1 cellular context compared by ENCODE assay signal in the genomic region with DNA sequence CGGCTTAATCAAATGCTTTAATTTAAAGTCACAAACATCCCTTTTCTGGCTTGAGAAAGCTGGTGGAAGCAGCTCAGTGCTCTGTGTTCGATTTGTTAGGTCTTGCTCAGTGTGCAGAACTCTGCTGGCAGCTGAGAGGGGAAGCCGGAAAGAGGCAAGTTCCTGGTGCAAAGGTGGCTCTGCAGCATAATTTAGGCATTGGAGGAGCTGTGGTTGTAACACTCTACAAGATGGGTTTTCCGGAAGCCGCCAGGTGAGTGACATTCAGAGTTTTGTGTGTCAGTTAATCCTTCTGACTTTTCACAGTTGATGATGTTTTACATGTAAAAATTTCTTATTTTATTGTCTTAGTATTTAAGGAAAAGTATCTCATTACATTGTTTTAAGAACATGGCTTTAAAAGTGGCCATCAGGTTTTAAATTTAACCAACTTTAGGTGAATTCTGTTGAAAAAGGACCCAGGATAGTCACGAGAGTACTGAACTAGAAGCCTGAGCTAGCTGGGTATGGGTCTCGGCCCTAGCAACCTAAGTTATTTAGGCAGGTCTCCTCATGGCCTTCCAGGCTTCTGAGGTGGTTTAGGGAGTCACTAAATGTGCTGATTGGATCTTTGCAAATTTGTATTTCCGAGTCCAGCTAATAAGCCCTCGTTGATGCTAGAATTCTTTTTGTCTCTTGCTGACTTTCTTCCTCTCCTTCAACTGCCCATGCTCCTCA.
TF ChIP-seq lines count a peak whose summit lies in the region.

No MANE protein-coding gene starts in this region.

TF ChIP-seq in HepG2, 621 proteins besides CTCF, POLR2A, EP300 and RAD21 (continued from another document and continues in another):
- TF ChIP-seq, protein P1, sequence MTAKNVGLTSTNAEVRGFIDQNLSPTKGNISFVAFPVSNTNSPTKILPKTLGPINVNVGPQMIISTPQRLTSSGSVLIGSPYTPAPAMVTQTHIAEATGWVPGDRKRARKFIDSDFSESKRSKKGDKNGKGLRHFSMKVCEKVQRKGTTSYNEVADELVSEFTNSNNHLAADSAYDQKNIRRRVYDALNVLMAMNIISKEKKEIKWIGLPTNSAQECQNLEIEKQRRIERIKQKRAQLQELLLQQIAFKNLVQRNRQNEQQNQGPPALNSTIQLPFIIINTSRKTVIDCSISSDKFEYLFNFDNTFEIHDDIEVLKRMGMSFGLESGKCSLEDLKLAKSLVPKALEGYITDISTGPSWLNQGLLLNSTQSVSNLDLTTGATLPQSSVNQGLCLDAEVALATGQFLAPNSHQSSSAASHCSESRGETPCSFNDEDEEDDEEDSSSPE (CRISPR knock-in tag; IDR thresholded peaks at IDR 0.05): peak; percentile 55; the same call in 1 of the 2 replicates
- TF ChIP-seq POLR2AphosphoS2 (IDR thresholded peaks at IDR 0.05; ENCODE audit: low read depth, low read length) (peak; percentile 96), FIP1L1 (IDR thresholded peaks at IDR 0.05; ENCODE audit: borderline replicate concordance, insufficient read depth, low read depth, low read length) (no peak), TFAP4 (IDR thresholded peaks at IDR 0.05; ENCODE audit: borderline replicate concordance, low read depth) (peak; percentile 94), ZFX (CRISPR knock-in tag; IDR thresholded peaks at IDR 0.05; ENCODE audit: low read depth) (peak; percentile 37; the same call in 1 of the 2 replicates), SP1 (IDR thresholded peaks at IDR 0.05) (no peak), SP1 (CRISPR knock-in tag; IDR thresholded peaks at IDR 0.05) (peak; percentile 32; the same call in 1 of the 2 replicates), ZNF432 (CRISPR knock-in tag; IDR thresholded peaks at IDR 0.05; ENCODE audit: borderline replicate concordance) (no peak), AKAP8 (CRISPR knock-in tag; IDR thresholded peaks at IDR 0.05) (no peak), CREB1 (IDR thresholded peaks at IDR 0.05) (no peak), CREB1 (CRISPR knock-in tag; IDR thresholded peaks at IDR 0.05) (peak; percentile 87), GLI4 (CRISPR knock-in tag; IDR thresholded peaks at IDR 0.05; ENCODE audit: borderline replicate concordance) (no peak), MYC (CRISPR knock-in tag; IDR thresholded peaks at IDR 0.05; ENCODE audit: borderline replicate concordance) (peak; percentile 23; the same call in 1 of the 2 replicates), ZNF326 (CRISPR knock-in tag; IDR thresholded peaks at IDR 0.05; ENCODE audit: borderline replicate concordance) (no peak), TAF1 (CRISPR knock-in tag; IDR thresholded peaks at IDR 0.05) (peak; percentile 62), THYN1 (CRISPR knock-in tag; IDR thresholded peaks at IDR 0.05; ENCODE audit: borderline replicate concordance, low read depth) (0 out of 2 replicates have a peak, but pooled peaks have one; percentile 62), LCORL (IDR thresholded peaks at IDR 0.05) (peak; percentile 61), LCORL (CRISPR knock-in tag; IDR thresholded peaks at IDR 0.05) (peak; percentile 58; the same call in 1 of the 2 replicates), SIX1 (CRISPR knock-in tag; IDR thresholded peaks at IDR 0.05; ENCODE audit: borderline replicate concordance) (0 out of 2 replicates have a peak, but pooled peaks have one; percentile 21), ZNF629 (CRISPR knock-in tag; conservative IDR thresholded peaks at IDR 0.05) (peak; percentile 83), ETS1 (CRISPR knock-in tag; IDR thresholded peaks at IDR 0.05) (no peak), MAFK (conservative IDR thresholded peaks at IDR 0.05 in 1 of 2, IDR thresholded peaks at IDR 0.05 in 1 of 2; ENCODE audit: low read length in 2 of 2) (peak; percentile 48 to 53), ZNF44 (CRISPR knock-in tag; IDR thresholded peaks at IDR 0.05) (0 out of 2 replicates have a peak, but pooled peaks have one; percentile 39), SYNCRIP (IDR thresholded peaks at IDR 0.05; ENCODE audit: insufficient read depth, low read depth, low read length) (no peak), SMAD1 (CRISPR knock-in tag; IDR thresholded peaks at IDR 0.05; ENCODE audit: borderline replicate concordance, low read depth) (no peak), ZNF660 (CRISPR knock-in tag; IDR thresholded peaks at IDR 0.05; ENCODE audit: borderline replicate concordance, low read depth) (no peak), BCL6 (CRISPR knock-in tag; IDR thresholded peaks at IDR 0.05) (peak; percentile 43), FOXK1 (CRISPR knock-in tag; IDR thresholded peaks at IDR 0.05; ENCODE audit: borderline replicate concordance, low read depth) (0 out of 2 replicates have a peak, but pooled peaks have one; percentile 45), GMEB1 (CRISPR knock-in tag; IDR thresholded peaks at IDR 0.05; ENCODE audit: borderline replicate concordance) (peak; percentile 29; the same call in 1 of the 2 replicates), MED13 (CRISPR knock-in tag; IDR thresholded peaks at IDR 0.05) (no peak), DNMT3B (CRISPR knock-in tag; conservative IDR thresholded peaks at IDR 0.05) (no peak), ZNF350 (CRISPR knock-in tag; IDR thresholded peaks at IDR 0.05; ENCODE audit: borderline replicate concordance, low read depth) (0 out of 2 replicates have a peak, but pooled peaks have one; percentile 20), TBL1XR1 (IDR thresholded peaks at IDR 0.05; ENCODE audit: borderline replicate concordance, low read length, partially characterized antibody) (no peak), CBX1 (IDR thresholded peaks at IDR 0.05; ENCODE audit: low read depth) (no peak), HMG20A (CRISPR knock-in tag; IDR thresholded peaks at IDR 0.05; ENCODE audit: borderline replicate concordance) (peak; percentile 38; the same call in 1 of the 2 replicates), KMT2B (CRISPR knock-in tag; IDR thresholded peaks at IDR 0.05) (peak; percentile 91; the same call in 1 of the 2 replicates), FOXP1 (IDR thresholded peaks at IDR 0.05) (no peak), FOXP1 (CRISPR knock-in tag; IDR thresholded peaks at IDR 0.05) (0 out of 2 replicates have a peak, but pooled peaks have one; percentile 29), ZNF704 (CRISPR knock-in tag; IDR thresholded peaks at IDR 0.05; ENCODE audit: borderline replicate concordance) (no peak), JUNB (CRISPR knock-in tag; IDR thresholded peaks at IDR 0.05; ENCODE audit: borderline replicate concordance) (no peak), HDAC1 (CRISPR knock-in tag; IDR thresholded peaks at IDR 0.05) (peak; percentile 87), ZNF788 (CRISPR knock-in tag; IDR thresholded peaks at IDR 0.05; ENCODE audit: borderline replicate concordance) (peak; percentile 61; the same call in 1 of the 2 replicates), HMGXB4 (CRISPR knock-in tag; IDR thresholded peaks at IDR 0.05; ENCODE audit: borderline replicate concordance in 1 of 2, low read depth in 1 of 2) (peak in 1 of 2 experiments; percentile 50; a peak in 1 of 4 replicates), TBX2 (CRISPR knock-in tag; IDR thresholded peaks at IDR 0.05; ENCODE audit: borderline replicate concordance) (peak; percentile 73; the same call in 1 of the 2 replicates)
- TF ChIP-seq, protein P2, sequence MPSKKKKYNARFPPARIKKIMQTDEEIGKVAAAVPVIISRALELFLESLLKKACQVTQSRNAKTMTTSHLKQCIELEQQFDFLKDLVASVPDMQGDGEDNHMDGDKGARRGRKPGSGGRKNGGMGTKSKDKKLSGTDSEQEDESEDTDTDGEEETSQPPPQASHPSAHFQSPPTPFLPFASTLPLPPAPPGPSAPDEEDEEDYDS (CRISPR knock-in tag; IDR thresholded peaks at IDR 0.05): peak; percentile 70
- TF ChIP-seq, protein P3, sequence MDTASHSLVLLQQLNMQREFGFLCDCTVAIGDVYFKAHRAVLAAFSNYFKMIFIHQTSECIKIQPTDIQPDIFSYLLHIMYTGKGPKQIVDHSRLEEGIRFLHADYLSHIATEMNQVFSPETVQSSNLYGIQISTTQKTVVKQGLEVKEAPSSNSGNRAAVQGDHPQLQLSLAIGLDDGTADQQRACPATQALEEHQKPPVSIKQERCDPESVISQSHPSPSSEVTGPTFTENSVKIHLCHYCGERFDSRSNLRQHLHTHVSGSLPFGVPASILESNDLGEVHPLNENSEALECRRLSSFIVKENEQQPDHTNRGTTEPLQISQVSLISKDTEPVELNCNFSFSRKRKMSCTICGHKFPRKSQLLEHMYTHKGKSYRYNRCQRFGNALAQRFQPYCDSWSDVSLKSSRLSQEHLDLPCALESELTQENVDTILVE (CRISPR knock-in tag; IDR thresholded peaks at IDR 0.05): peak; percentile 66; the same call in 1 of the 2 replicates
- TF ChIP-seq, protein P4, sequence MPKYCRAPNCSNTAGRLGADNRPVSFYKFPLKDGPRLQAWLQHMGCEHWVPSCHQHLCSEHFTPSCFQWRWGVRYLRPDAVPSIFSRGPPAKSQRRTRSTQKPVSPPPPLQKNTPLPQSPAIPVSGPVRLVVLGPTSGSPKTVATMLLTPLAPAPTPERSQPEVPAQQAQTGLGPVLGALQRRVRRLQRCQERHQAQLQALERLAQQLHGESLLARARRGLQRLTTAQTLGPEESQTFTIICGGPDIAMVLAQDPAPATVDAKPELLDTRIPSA (CRISPR knock-in tag; IDR thresholded peaks at IDR 0.05; ENCODE audit: borderline replicate concordance): no peak
- TF ChIP-seq, protein P5, sequence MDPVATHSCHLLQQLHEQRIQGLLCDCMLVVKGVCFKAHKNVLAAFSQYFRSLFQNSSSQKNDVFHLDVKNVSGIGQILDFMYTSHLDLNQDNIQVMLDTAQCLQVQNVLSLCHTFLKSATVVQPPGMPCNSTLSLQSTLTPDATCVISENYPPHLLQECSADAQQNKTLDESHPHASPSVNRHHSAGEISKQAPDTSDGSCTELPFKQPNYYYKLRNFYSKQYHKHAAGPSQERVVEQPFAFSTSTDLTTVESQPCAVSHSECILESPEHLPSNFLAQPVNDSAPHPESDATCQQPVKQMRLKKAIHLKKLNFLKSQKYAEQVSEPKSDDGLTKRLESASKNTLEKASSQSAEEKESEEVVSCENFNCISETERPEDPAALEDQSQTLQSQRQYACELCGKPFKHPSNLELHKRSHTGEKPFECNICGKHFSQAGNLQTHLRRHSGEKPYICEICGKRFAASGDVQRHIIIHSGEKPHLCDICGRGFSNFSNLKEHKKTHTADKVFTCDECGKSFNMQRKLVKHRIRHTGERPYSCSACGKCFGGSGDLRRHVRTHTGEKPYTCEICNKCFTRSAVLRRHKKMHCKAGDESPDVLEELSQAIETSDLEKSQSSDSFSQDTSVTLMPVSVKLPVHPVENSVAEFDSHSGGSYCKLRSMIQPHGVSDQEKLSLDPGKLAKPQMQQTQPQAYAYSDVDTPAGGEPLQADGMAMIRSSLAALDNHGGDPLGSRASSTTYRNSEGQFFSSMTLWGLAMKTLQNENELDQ (CRISPR knock-in tag; IDR thresholded peaks at IDR 0.05; ENCODE audit: borderline replicate concordance): peak; percentile 57; the same call in 1 of the 2 replicates
- TF ChIP-seq, protein P6, sequence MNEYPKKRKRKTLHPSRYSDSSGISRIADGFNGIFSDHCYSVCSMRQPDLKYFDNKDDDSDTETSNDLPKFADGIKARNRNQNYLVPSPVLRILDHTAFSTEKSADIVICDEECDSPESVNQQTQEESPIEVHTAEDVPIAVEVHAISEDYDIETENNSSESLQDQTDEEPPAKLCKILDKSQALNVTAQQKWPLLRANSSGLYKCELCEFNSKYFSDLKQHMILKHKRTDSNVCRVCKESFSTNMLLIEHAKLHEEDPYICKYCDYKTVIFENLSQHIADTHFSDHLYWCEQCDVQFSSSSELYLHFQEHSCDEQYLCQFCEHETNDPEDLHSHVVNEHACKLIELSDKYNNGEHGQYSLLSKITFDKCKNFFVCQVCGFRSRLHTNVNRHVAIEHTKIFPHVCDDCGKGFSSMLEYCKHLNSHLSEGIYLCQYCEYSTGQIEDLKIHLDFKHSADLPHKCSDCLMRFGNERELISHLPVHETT (CRISPR knock-in tag; conservative IDR thresholded peaks at IDR 0.05): 0 out of 2 replicates have a peak, but pooled peaks have one; percentile 44
